ENCODE assay signal across 9 cellular contexts in the genomic region with DNA sequence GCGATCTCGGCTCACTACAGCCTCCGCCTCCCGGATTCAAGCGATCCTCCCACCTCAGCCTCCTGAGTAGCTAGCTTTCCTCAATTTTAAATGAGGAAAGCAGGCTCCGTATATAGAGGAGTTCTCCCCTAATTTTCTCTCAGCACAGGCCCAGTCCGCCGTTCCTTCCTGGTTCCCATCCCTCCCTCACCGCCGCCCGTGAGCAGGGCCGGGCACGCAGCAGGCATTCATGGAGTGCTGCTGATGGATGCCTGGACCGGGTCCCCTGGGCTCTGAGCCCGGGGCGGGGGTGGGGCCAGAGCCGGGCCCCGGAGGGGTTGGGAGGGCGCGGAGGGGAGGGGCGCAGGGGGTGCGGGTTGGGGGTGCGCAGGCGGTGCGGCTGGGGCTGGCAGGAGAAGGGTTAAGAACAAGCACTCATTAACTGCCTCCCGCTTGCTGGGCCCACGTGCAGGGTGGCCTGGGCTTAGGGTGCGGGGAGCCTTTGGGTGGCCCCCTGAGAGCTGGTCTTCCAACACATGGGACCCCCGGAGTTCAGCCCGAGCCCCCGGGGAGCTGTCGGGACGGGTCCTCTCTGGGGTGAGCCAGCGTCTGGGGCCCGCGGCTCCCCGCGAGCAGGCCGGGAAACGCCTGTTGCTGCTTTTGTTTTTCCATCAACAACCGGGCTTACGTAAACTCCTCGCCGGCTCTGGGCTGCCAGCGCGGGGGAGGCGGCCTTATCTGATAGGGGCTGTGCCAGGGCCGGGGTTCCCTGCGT. TPM values are rescaled to one million over a fixed set of nuclear protein-coding genes. Genes with fewer than 3 reads are reported as not detected.
DNase-seq lines count a peak whose midpoint lies in the region; ATAC-seq and TF ChIP-seq lines count a peak whose summit lies in the region.
"Had no signal": no experiment of that assay in that cellular context is flagged by ENCODE, and none has a peak within 500 bp of the region (broad histone marks: within the 10 kb centered on the region; RNA-seq: fewer than 3 reads in every experiment).

No MANE protein-coding gene starts in this region.

- peaks cover 68% of the 10 kb centered on the region for H3K27me3 ChIP-seq in GM23338 (ENCODE audit: insufficient read depth)
- peaks cover 58% of the 10 kb centered on the region for H3K27me3 ChIP-seq in gastroesophageal sphincter

- H3K27me3 Mint-ChIP-seq in GM23338 (ENCODE audit: insufficient read depth, low read depth, poor library complexity) (peaks cover 43% of the 10 kb centered on the region), T-cell (peaks cover 62 to 73% of the 10 kb centered on the region in 2 donors), CD14-positive monocyte (ENCODE audit: low read depth in 3 of 3) (peaks cover 71 to 90% (median 80%) of the 10 kb centered on the region in 3 donors)

- H3K4me3 ChIP-seq in GM23338 (peak overlapping the region; percentile 69), gastroesophageal sphincter (peak overlapping the region; percentile 3 to 53), retinal pigment epithelial cell (ENCODE audit: low read length) (peak overlapping the region; percentile 23)
- H3K4me3 ChIP-seq: lung had no signal

- no peaks in the 10 kb centered on the region for H3F3A ChIP-seq in GM23338 (replicated peaks; ENCODE audit: low read depth)

- peaks cover 3% of the 10 kb centered on the region; the same call in 2 of the 3 replicates for H3K4me1 Mint-ChIP-seq in GM23338
- peaks cover 0 to 12% (median 11%) of the 10 kb centered on the region in 3 donors for H3K4me1 Mint-ChIP-seq in T-cell
- H3K4me1 Mint-ChIP-seq in CD14-positive monocyte = peaks cover 16% of the 10 kb centered on the region

- H2AFZ ChIP-seq in GM23338 = peak overlapping the region; percentile 90

- H3K36me3 Mint-ChIP-seq in GM23338 (ENCODE audit: low read depth) = no peaks in the 10 kb centered on the region
- H3K36me3 Mint-ChIP-seq in T-cell = no peaks in the 10 kb centered on the region
- H3K36me3 Mint-ChIP-seq in CD14-positive monocyte = peaks cover 0 to 4% of the 10 kb centered on the region in 2 donors

- H3K27ac Mint-ChIP-seq in GM23338 = no peak overlapping the region
- H3K27ac Mint-ChIP-seq in T-cell = no peak overlapping the region
- H3K27ac Mint-ChIP-seq in CD14-positive monocyte = no peak overlapping the region

- CTCF ChIA-PET in T-cell (lab: Charles Lee) = no interaction called here

- DNase-seq in GM23338 (ENCODE audit: low spot score) = peak; percentile 71
- DNase-seq in retinal pigment epithelial cell (ENCODE audit: low read depth) = no peak
- DNase-seq in MV-4-11 (lab: John Stamatoyannopoulos, UW) = no peak
- no peak for DNase-seq in T-cell
- DNase-seq in CD14-positive monocyte (ENCODE audit: low spot score) = no peak
- DNase-seq in stimulated activated CD4-positive, alpha-beta T cell treated with anti-CD3 and anti-CD28 coated beads, Interleukin-4, amount 100 ng/mL, for 1 hour = no peak

- peak; percentile 61 for ATAC-seq in GM23338
- peak; percentile 63 for ATAC-seq in SK-N-SH treated with all-trans-retinoic acid at 6 μM for 48 hours
- ATAC-seq in gastroesophageal sphincter = peak; percentile 61
- ATAC-seq in T-cell (replicated peaks in 1 of 4) = no peak

- no peaks in the 10 kb centered on the region for H3K9me2 ChIP-seq in GM23338 (ENCODE audit: insufficient read depth)

- H3K4me3 Mint-ChIP-seq in GM23338 (peak overlapping the region; percentile 63), T-cell (no peak overlapping the region), CD14-positive monocyte (peak overlapping the region in 1 of 2 donors; percentile 82)

- WGBS in gastroesophageal sphincter (ENCODE audit: low coverage in 1 of 2), 2 donors = 45% methylated on average over 6 of the region's 49 CpGs; no CpG with 5 or more reads in 1 of the 2 donors

- H3K4me2 ChIP-seq in GM23338 = peak overlapping the region; percentile 85

- no peaks in the 10 kb centered on the region for H4K20me1 ChIP-seq in GM23338 (replicated peaks; ENCODE audit: insufficient read depth)

- POLR2A ChIA-PET in T-cell (lab: Charles Lee) = no interaction called here

- no peak for TF ChIP-seq POLR2A in gastroesophageal sphincter (IDR thresholded peaks at IDR 0.05)

- H3K9me3 Mint-ChIP-seq in GM23338 (no peaks in the 10 kb centered on the region; the same call in 2 of the 3 replicates), T-cell (no peaks in the 10 kb centered on the region), CD14-positive monocyte (peaks cover 0 to 7% (median 3%) of the 10 kb centered on the region in 7 donors)

- H3K36me3 ChIP-seq in GM23338 (ENCODE audit: insufficient read depth) (no peaks in the 10 kb centered on the region), gastroesophageal sphincter (no peaks in the 10 kb centered on the region)

- no peak for TF ChIP-seq EP300 in gastroesophageal sphincter (IDR thresholded peaks at IDR 0.05)

- H3K4me1 ChIP-seq in GM23338 (ENCODE audit: insufficient read depth) (peaks cover 11% of the 10 kb centered on the region; the same call in 1 of the 2 replicates), gastroesophageal sphincter (peaks cover 0 to 38% (median 23%) of the 10 kb centered on the region in 3 donors)

- intact Hi-C loops in CD14-positive monocyte (cut with micrococcal nuclease) = no loop called here

- H3K9me3 ChIP-seq in gastroesophageal sphincter = no peaks in the 10 kb centered on the region

- TF ChIP-seq CTCF in GM23338 (conservative IDR thresholded peaks at IDR 0.05; ENCODE audit: low read depth in 2 of 2) = no peak
- no peak for TF ChIP-seq CTCF in gastroesophageal sphincter (IDR thresholded peaks at IDR 0.05)
- TF ChIP-seq CTCF in retinal pigment epithelial cell (conservative IDR thresholded peaks at IDR 0.05; ENCODE audit: low read depth, low read length) = no peak
- TF ChIP-seq CTCF in CD14-positive monocyte (IDR thresholded peaks at IDR 0.05) = no peak

- no peaks in the 10 kb centered on the region for H3K79me2 ChIP-seq in GM23338 (replicated peaks; ENCODE audit: insufficient read depth)

- H3K27ac ChIP-seq in GM23338 (ENCODE audit: low read depth) (no peak overlapping the region), gastroesophageal sphincter (peak overlapping the region in 3 of 4 donors; percentile 19 to 67 (median 64))

TF ChIP-seq in GM23338, 12 proteins besides CTCF, POLR2A, EP300 and RAD21:
- TF ChIP-seq EZH2 (IDR thresholded peaks at IDR 0.05; ENCODE audit: low read depth, unreplicated experiment) (peak; percentile 18), ETS1 (IDR thresholded peaks at IDR 0.05) (no peak)

TF ChIP-seq in SK-N-SH treated with all-trans-retinoic acid at 6 μM for 48 hours, 23 proteins besides CTCF, POLR2A, EP300 and RAD21:
- TF ChIP-seq SNAI2 (CRISPR knock-in tag; IDR thresholded peaks at IDR 0.05) = no peak
- TF ChIP-seq, protein P1, sequence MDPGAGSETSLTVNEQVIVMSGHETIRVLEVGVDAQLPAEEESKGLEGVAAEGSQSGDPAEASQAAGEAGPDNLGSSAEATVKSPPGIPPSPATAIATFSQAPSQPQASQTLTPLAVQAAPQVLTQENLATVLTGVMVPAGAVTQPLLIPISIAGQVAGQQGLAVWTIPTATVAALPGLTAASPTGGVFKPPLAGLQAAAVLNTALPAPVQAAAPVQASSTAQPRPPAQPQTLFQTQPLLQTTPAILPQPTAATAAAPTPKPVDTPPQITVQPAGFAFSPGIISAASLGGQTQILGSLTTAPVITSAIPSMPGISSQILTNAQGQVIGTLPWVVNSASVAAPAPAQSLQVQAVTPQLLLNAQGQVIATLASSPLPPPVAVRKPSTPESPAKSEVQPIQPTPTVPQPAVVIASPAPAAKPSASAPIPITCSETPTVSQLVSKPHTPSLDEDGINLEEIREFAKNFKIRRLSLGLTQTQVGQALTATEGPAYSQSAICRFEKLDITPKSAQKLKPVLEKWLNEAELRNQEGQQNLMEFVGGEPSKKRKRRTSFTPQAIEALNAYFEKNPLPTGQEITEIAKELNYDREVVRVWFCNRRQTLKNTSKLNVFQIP (CRISPR knock-in tag; IDR thresholded peaks at IDR 0.05; ENCODE audit: borderline replicate concordance, low read depth) = no peak
- TF ChIP-seq ZNF8 (CRISPR knock-in tag; IDR thresholded peaks at IDR 0.05) = no peak
- peak; percentile 92 for TF ChIP-seq ZFP3 (CRISPR knock-in tag; IDR thresholded peaks at IDR 0.05)
TF ChIP-seq in SK-N-SH treated with all-trans-retinoic acid at 6 μM for 48 hours: peak in this region for 1.

RNA-seq across cellular contexts. Expression of gene LHX2, which starts 33.7 kb away (rescaled TPM):
- 0.19 and 1.7 TPM in 2 replicates for total RNA-seq in GM23338 (2014; rRNA removed; shearing (Covaris generic))
- polyA plus RNA-seq in GM23338 (2016; fragmentation: Nextera tagmentation; extraction: Ambion mirVana) (0.45 TPM in 1 of 2 replicates, not detected in the other), CD14-positive monocyte (not detected)
- total RNA-seq in gastroesophageal sphincter (not detected), T-cell (not detected)

Comparison
In these comparisons a context has a peak if more than half of its experiments do, and no peak if none do; other contexts are left out.
1. ATAC-seq: peak in GM23338 (single experiment), SK-N-SH treated with all-trans-retinoic acid at 6 μM for 48 hours (single experiment) and gastroesophageal sphincter (single experiment); none in T-cell (0 of 4).
2. Peak in every context shown above with its lines, with median percentiles within 50 percentile points of each other: H3K4me3 ChIP-seq.